ENCODE assay signal across 11 cellular contexts in genomic region chr7:111113263-111114017, GRCh38. TPM values are rescaled to one million over a fixed set of nuclear protein-coding genes. Genes with fewer than 3 reads are reported as not detected.
DNase-seq lines count a peak whose midpoint lies in the region; ATAC-seq, FAIRE-seq and TF ChIP-seq lines count a peak whose summit lies in the region.
"Had no signal": no experiment of that assay in that cellular context is flagged by ENCODE, and none has a peak within 500 bp of the region (broad histone marks: within the 10 kb centered on the region; RNA-seq: fewer than 3 reads in every experiment).

No MANE protein-coding gene starts in this region.

- WGBS in GM12878 (ENCODE audit: insufficient coverage, insufficient replicate concordance, low lambda C conversion rate, missing lambda C conversion rate) = 5% methylated on average over 1 of the region's 1 CpG

- no peak for TF ChIP-seq CTCF in GM12878 (IDR thresholded peaks at IDR 0.05 in 2 of 3, conservative IDR thresholded peaks at IDR 0.05 in 1 of 3; ENCODE audit: control insufficient read depth in 2 of 3, extremely low read depth in 1 of 3, insufficient read depth in 1 of 3, low read depth in 3 of 3, low read length in 3 of 3)

- H3K4me2 ChIP-seq in GM12878 (ENCODE audit: control insufficient read depth, insufficient read depth) = no peak overlapping the region

- RAD21 ChIA-PET in GM12878 (lab: Charles Lee; ENCODE audit: unreplicated experiment) = interaction anchor here (0.6 to 2.2 kb wide), 2 partner anchors 25 to 429 kb away, joined by 3 to 10 read pairs; no protein-coding TSS in a partner anchor

- H4K20me1 ChIP-seq in GM12878 (ENCODE audit: control insufficient read depth, insufficient read depth) = no peaks in the 10 kb centered on the region

- no peaks in the 10 kb centered on the region for H3K36me3 ChIP-seq in GM12878 (ENCODE audit: control insufficient read depth in 2 of 2, insufficient read depth in 2 of 2, low read length in 1 of 2)
- H3K36me3 ChIP-seq: esophagus squamous epithelium had no signal

- CTCF ChIA-PET in GM12878 (lab: Yijun Ruan, JAX) = interaction anchor here (1.2 kb wide), 1 partner anchor 14 kb away, joined by 7 read pairs; no protein-coding TSS in a partner anchor

- H3K4me1 ChIP-seq in GM12878 (ENCODE audit: control insufficient read depth, insufficient read depth, low read length) = no peaks in the 10 kb centered on the region

- peak; percentile 80 for ATAC-seq in HG03039 (IDR thresholded peaks at IDR 0.05; ENCODE audit: unreplicated experiment)
- peak; percentile 86 for ATAC-seq in GM12878

- FAIRE-seq in GM12878 (lab: Jason Lieb, UNC) = peak; percentile 23

- H3K79me2 ChIP-seq in GM12878 (ENCODE audit: control insufficient read depth, insufficient read depth, low read length) = no peaks in the 10 kb centered on the region

- TF ChIP-seq EP300 in GM12878 (IDR thresholded peaks at IDR 0.05; ENCODE audit: borderline replicate concordance in 1 of 2, control insufficient read depth in 1 of 2, low read depth in 2 of 2, low read length in 2 of 2) = no peak

- TF ChIP-seq POLR2A in GM12878 (IDR thresholded peaks at IDR 0.05; ENCODE audit: low read depth, low read length) (no peak), erythroblast (IDR thresholded peaks at IDR 0.05; ENCODE audit: low read length) (no peak)

- no peak for TF ChIP-seq RAD21 in GM12878 (IDR thresholded peaks at IDR 0.05; ENCODE audit: insufficient read depth, low read depth, low read length)

- no peak overlapping the region for H3K9ac ChIP-seq in GM12878 (ENCODE audit: control insufficient read depth, insufficient read depth, low read length)

- no peak overlapping the region for H2AFZ ChIP-seq in GM12878 (ENCODE audit: control insufficient read depth, low read depth, low read length)

- POLR2A ChIA-PET in GM12878 (lab: Charles Lee) = no interaction called here

- no peaks in the 10 kb centered on the region for H3K9me3 ChIP-seq in GM12878 (replicated peaks; ENCODE audit: control insufficient read depth, insufficient read depth, low read length)
- H3K9me3 ChIP-seq: esophagus squamous epithelium had no signal

- no TSS peak for BruUV-seq in GM12878 (replicated peaks; lab: Mats Ljungman, UMichigan)

- intact Hi-C loops in GM12878 (cut with micrococcal nuclease; ENCODE audit: unreplicated experiment) = no loop called here

- peak; percentile 43 for DNase-seq in DMS53 (lab: John Stamatoyannopoulos, UW)
- no peak for DNase-seq in DMS53 treated with DMSO at 0.1 percent for 48 hours (lab: John Stamatoyannopoulos, UW; ENCODE audit: unreplicated experiment)
- DNase-seq in GM12878 (ENCODE audit: low read depth, low spot score) = no peak
- DNase-seq in retina = peak; percentile 14
- no peak for DNase-seq in islet precursor cell
- DNase-seq in mucosa of gallbladder (ENCODE audit: low spot score) = no peak
- no peak for DNase-seq in erythroblast (lab: John Stamatoyannopoulos, UW)
- DNase-seq: esophagus squamous epithelium; NK-92 treated with Interleukin-12 subunit alpha and Interleukin-12 subunit beta, amount 100 ng/mL, for 24 hours had no signal

- H3K4me3 ChIP-seq in GM12878 = no peak overlapping the region
- H3K4me3 ChIP-seq: esophagus squamous epithelium had no signal

- H3K27ac ChIP-seq in GM12878 (ENCODE audit: control insufficient read depth, insufficient read depth) = no peak overlapping the region
- H3K27ac ChIP-seq: 22Rv1, esophagus squamous epithelium had no signal

- SMC1A ChIA-PET in GM12878 (lab: Charles Lee; ENCODE audit: uncharacterized antibody, unreplicated experiment) = interaction anchor here (1.0 to 3.6 kb wide), 4 partner anchors 9 to 29 kb away, joined by 3 to 22 read pairs (median 5); no protein-coding TSS in a partner anchor

- in situ Hi-C loops in GM12878 (cut with MboI) = no loop called here

- H3K27me3 ChIP-seq in GM12878 (replicated peaks in 1 of 2; ENCODE audit: control insufficient read depth in 2 of 2, insufficient read depth in 2 of 2, low read length in 1 of 2) = no peaks in the 10 kb centered on the region
- H3K27me3 ChIP-seq: esophagus squamous epithelium had no signal

TF ChIP-seq in GM12878, 131 proteins besides CTCF, POLR2A, EP300 and RAD21 (continues in another document):
- TF ChIP-seq PML (IDR thresholded peaks at IDR 0.05; ENCODE audit: low read length) (no peak), HDGF (IDR thresholded peaks at IDR 0.05) (no peak), ZNF592 (IDR thresholded peaks at IDR 0.05) (no peak), ZNF384 (IDR thresholded peaks at IDR 0.05; ENCODE audit: borderline replicate concordance, low read depth, low read length) (no peak), MEF2B (IDR thresholded peaks at IDR 0.05; ENCODE audit: partially characterized antibody, poor library complexity, severe bottlenecking) (no peak), DPF2 (IDR thresholded peaks at IDR 0.05) (peak; percentile 31; the same call in 1 of the 2 replicates), CREM (IDR thresholded peaks at IDR 0.05; ENCODE audit: low read depth) (peak; percentile 47; the same call in 1 of the 2 replicates), JUND (IDR thresholded peaks at IDR 0.05; ENCODE audit: low read depth, low read length) (0 out of 2 replicates have a peak, but pooled peaks have one; percentile 20), LARP7 (IDR thresholded peaks at IDR 0.05) (no peak), ATF2 (IDR thresholded peaks at IDR 0.05; ENCODE audit: low read length) (peak; percentile 81), GABPA (IDR thresholded peaks at IDR 0.05; ENCODE audit: low read depth) (no peak), TARDBP (IDR thresholded peaks at IDR 0.05; ENCODE audit: borderline replicate concordance) (no peak), HDAC6 (IDR thresholded peaks at IDR 0.05; ENCODE audit: unreplicated experiment) (no peak), MTA3 (IDR thresholded peaks at IDR 0.05; ENCODE audit: borderline replicate concordance, low read length) (no peak)

RNA-seq across cellular contexts. Expression of gene LRRN3, which starts 22.5 kb away (rescaled TPM):
- not detected in 2 replicates for total RNA-seq in GM12878 (2013; cell fraction: nucleolus; rRNA removed)
- total RNA-seq in GM12878 (2014; rRNA removed) = 0.11 TPM in 2 replicates
- total RNA-seq in GM12878 (2014; rRNA removed; fragmentation: Illumina TruSeq; extraction: Trizol) = 0.04 and 0.05 TPM in 2 replicates
- 0.08 and 0.18 TPM in 2 replicates for total RNA-seq in GM12878 (2021)
- polyA plus RNA-seq in GM12878 (2011; ENCODE audit: low read depth) = 0.07 TPM
- not detected in 2 replicates for polyA plus RNA-seq in GM12878 (2011; rRNA removed)
- polyA plus RNA-seq in GM12878 (2011; cell fraction: cytosol; rRNA removed) = not detected in 2 replicates
- polyA plus RNA-seq in GM12878 (2011; cell fraction: nucleus; rRNA removed) = not detected in 2 replicates
- 0.05 and 0.06 TPM in 2 replicates for polyA plus RNA-seq in GM12878 (2012)
- polyA plus RNA-seq in GM12878 (2014; fragmentation: Illumina TruSeq; extraction: Trizol) = 0.06 TPM in 1 of 2 replicates, not detected in the other
- under 1 TPM; 0.02 to 0.16 TPM for polyA plus RNA-seq in GM12878 (2014; fragmentation: Nextera tagmentation; extraction: Ambion mirVana)
- polyA plus RNA-seq in GM12878 (2014; rRNA removed) = 0.03 TPM in 1 of 2 replicates, not detected in the other
- polyA plus RNA-seq in GM12878 (2016; fragmentation: Nextera tagmentation; extraction: Ambion mirVana) = under 1 TPM in 1 of 2 experiments, not detected in 1; 0.24 TPM
- polyA minus RNA-seq in GM12878 (2011; rRNA and poly(A)+ RNA removed) = not detected in 2 replicates
- not detected in 2 replicates for polyA minus RNA-seq in GM12878 (2011; cell fraction: cytosol; rRNA and poly(A)+ RNA removed)
- polyA minus RNA-seq in GM12878 (2011; cell fraction: nucleus; rRNA and poly(A)+ RNA removed) = not detected in 2 replicates
- 0.81 TPM for total RNA-seq in mucosa of gallbladder

Comparison
In these comparisons a context has a peak if more than half of its experiments do, and no peak if none do; other contexts are left out.
1. DNase-seq: peak in DMS53 (single experiment) and retina (single experiment); none in DMS53 treated with DMSO at 0.1 percent for 48 hours (single experiment), GM12878 (single experiment), islet precursor cell (single experiment), mucosa of gallbladder (single experiment) and erythroblast (0 of 2).